Comparison of ENCODE assay signal across 10 cellular contexts in the genomic region with DNA sequence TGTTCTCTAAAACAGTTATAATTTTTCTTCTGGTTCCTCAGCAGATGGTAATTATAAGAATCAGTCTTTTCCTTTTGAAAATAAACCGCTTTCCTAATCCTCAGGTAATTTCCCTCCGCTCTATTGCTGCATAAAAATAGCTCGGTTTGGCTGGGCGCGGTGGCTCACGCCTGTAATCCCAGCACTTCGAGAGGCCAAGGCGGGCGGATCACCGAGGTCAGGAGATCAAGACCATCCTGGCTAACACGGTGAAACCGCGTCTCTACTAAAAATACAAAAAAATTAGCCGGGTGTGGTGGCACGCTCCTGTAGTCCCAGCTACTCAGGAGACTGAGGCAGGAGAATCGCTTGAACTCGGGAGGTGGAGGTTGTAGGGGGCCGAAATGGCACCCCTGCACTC. TPM values are rescaled to one million over a fixed set of nuclear protein-coding genes. Genes with fewer than 3 reads are reported as not detected.
"Had no signal": no experiment of that assay in that cellular context is flagged by ENCODE, and none has a peak within 500 bp of the region (broad histone marks: within the 10 kb centered on the region; RNA-seq: fewer than 3 reads in every experiment).

No MANE protein-coding gene starts in this region.

RNA-seq across cellular contexts. Expression of a gene that starts 19.2 kb away (rescaled TPM):
- total RNA-seq: activated naive CD4-positive, alpha-beta T cell treated with anti-CD3 and anti-CD28 coated beads for 36 hours; activated naive CD4-positive, alpha-beta T cell treated with anti-CD3 and anti-CD28 coated beads, Interleukin-2, amount 50 U/mL, for 72 hours; activated naive CD8-positive, alpha-beta T cell treated with anti-CD3 and anti-CD28 coated beads for 36 hours; activated naive CD8-positive, alpha-beta T cell treated with anti-CD3 and anti-CD28 coated beads, Interleukin-2, amount 10 ng/mL, durations not matched to agents 7 days and 5 days; activated T-cell treated with anti-CD3 and anti-CD28 coated beads, Interleukin-2, amount 50 U/mL, for 4 hours; activated T-cell treated with anti-CD3 and anti-CD28 coated beads, Interleukin-2, amount 50 U/mL, for 72 hours; activated T-helper 1 cell treated with anti-CD3 and anti-CD28 coated beads, Interleukin-12 subunit alpha, Interleukin-12 subunit beta, Interleukin-2, Interleukin-4 antibody, amounts not matched to agents 30 ng/mL and 10 ng/mL and 1 ng/mL, durations not matched to agents 14 hours and 24 hours and 36 hours; activated T-helper 17 cell treated with anti-CD3 and anti-CD28 coated beads, Interleukin-2, amount 50 U/mL, for 72 hours; activated T-helper 2 cell treated with anti-CD3 and anti-CD28 coated beads, Interferon-gamma antibody, Interleukin-2, Interleukin-4, amounts not matched to agents 10 μg/mL and 5 μg/mL and 100 μg/mL, durations not matched to agents 14 hours and 24 hours and 36 hours; bronchial epithelial cell had no signal
